ENCODE assay signal across 1 cellular context in the genomic region with DNA sequence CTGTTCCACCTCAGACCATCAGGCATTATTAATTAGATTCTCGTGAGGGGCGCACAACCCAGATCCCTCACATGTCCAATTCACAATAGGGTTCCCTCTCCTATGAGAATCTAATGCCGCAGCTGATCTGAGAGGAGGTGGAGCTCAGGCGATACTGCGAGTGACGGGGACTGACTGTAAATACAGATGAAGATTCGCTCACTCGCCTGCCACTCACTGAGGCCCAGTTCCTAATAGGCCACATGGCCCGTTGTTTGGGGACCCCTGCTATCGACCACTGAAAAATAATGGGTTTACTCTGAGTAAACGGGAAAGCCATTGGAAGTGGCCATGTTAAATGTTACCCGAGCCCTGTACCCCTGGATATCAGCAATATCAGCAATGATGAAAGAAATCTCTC.
TF ChIP-seq lines count a peak whose summit lies in the region.

No MANE protein-coding gene starts in this region.

TF ChIP-seq in GM23338, 12 proteins besides CTCF, POLR2A, EP300 and RAD21 (continued from another document):
- no peak for TF ChIP-seq ZNF462 (CRISPR knock-in tag; IDR thresholded peaks at IDR 0.05)
- TF ChIP-seq STAT1 (IDR thresholded peaks at IDR 0.05; ENCODE audit: unreplicated experiment): no peak
- no peak for TF ChIP-seq EZH2 (IDR thresholded peaks at IDR 0.05; ENCODE audit: low read depth, unreplicated experiment)
